16 cellular contexts compared by ENCODE assay signal in the genomic region with DNA sequence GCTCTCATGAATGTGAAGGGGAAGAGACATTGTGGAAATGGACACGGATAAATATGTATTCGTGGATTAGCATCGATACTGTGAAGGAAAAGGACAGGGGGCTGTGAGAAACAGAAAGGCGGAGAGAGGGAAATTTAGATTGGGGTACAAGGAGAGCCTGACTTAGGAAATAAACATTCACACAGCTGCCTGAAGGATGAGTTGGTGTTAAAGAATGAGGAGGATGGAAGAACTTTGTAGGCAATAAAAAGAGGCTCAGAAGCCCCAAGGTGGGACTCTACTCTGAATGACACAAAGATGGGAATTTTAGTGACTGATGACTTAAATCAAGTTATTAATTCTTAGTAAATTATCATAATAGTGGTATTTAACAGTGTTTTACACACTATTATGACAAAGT.
"Had no signal": no experiment of that assay in that cellular context is flagged by ENCODE, and none has a peak within 500 bp of the region (broad histone marks: within the 10 kb centered on the region; RNA-seq: fewer than 3 reads in every experiment).

No MANE protein-coding gene starts in this region.

- H3K4me2 ChIP-seq: neural progenitor cell had no signal

- H3K27ac ChIP-seq: esophagus squamous epithelium, heart right ventricle, neural progenitor cell had no signal

- H3K9me3 ChIP-seq: esophagus squamous epithelium, heart right ventricle had no signal

- H3K36me3 ChIP-seq: esophagus squamous epithelium, heart right ventricle, neural progenitor cell had no signal

- H3K4me3 ChIP-seq: esophagus squamous epithelium, heart right ventricle, neural progenitor cell had no signal

- DNase-seq: activated CD4-positive, alpha-beta memory T cell treated with anti-CD3 and anti-CD28 coated beads for 36 hours; activated CD4-positive, alpha-beta T cell treated with anti-CD3 and anti-CD28 coated beads for 48 hours; activated effector memory CD4-positive, alpha-beta T cell treated with anti-CD3 and anti-CD28 coated beads, Interleukin-2, amount 50 U/mL, for 16 hours; activated naive CD4-positive, alpha-beta T cell treated with anti-CD3 and anti-CD28 coated beads, Interleukin-2, amount 10 ng/mL, durations not matched to agents 7 days and 5 days; amygdala; cortex of kidney; endodermal cell; esophagus squamous epithelium; heart right ventricle; islet precursor cell; left colon; naive B cell; stimulated activated CD4-positive, alpha-beta T cell treated with anti-CD3 and anti-CD28 coated beads, Interleukin-4, amount 100 ng/mL, for 1 hour; stimulated activated naive CD4-positive, alpha-beta T cell treated with Interleukin-2 at 50 U/mL for 16 hours; T-helper 17 cell had no signal

- H2AFZ ChIP-seq: neural progenitor cell had no signal

- H3K9ac ChIP-seq: neural progenitor cell had no signal

- H3K27me3 ChIP-seq: esophagus squamous epithelium, heart right ventricle, neural progenitor cell had no signal
